8 cellular contexts compared by ENCODE assay signal in the genomic region with DNA sequence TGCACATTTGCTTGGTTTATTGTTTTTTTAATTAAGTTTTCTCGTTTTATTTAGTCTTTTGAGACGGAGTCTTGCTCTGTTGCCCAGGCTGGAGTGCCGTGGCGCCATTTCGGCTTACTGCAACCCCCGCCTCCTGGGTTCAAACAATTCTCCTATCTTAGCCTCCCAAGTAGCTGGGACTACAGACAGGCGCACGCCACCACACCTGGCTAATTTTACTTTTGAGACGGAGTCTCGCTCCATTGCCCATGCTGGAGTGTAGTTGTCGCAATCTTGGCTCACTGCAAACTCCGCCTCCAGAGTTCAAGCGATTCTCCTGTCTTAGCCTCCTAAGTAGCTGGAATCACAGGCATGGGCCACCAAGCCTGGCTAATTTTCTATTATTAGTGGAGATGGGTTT. TPM values are rescaled to one million over a fixed set of nuclear protein-coding genes. Genes with fewer than 3 reads are reported as not detected.
A peak's percentile ranks its signal among the peaks of the same experiment; 100 is the strongest.
DNase-seq lines count a peak whose midpoint lies in the region; ATAC-seq and TF ChIP-seq lines count a peak whose summit lies in the region.

No MANE protein-coding gene starts in this region.

- ATAC-seq in T-helper 17 cell (no peak), foreskin keratinocyte (no peak), HG03432 (IDR thresholded peaks at IDR 0.05; ENCODE audit: unreplicated experiment) (no peak)

- H3K36me3 Mint-ChIP-seq in T-helper 17 cell (ENCODE audit: low read depth): peaks cover 8% of the 10 kb centered on the region

- peak overlapping the region; percentile 86 for H3K27ac ChIP-seq in foreskin keratinocyte

- H3K4me1 Mint-ChIP-seq in T-helper 17 cell: peaks cover 40% of the 10 kb centered on the region

- peaks cover 49% of the 10 kb centered on the region for H3K36me3 ChIP-seq in H7 (replicated peaks; ENCODE audit: control insufficient read depth, insufficient read depth, low read length)

- TF ChIP-seq CTCF in foreskin keratinocyte (conservative IDR thresholded peaks at IDR 0.05): no peak

- peaks cover 5% of the 10 kb centered on the region for H3K27me3 Mint-ChIP-seq in T-helper 17 cell

- H3K4me1 ChIP-seq in foreskin keratinocyte: peaks cover 14% of the 10 kb centered on the region

- DNase-seq in H7 (no peak), T-helper 17 cell (no peak), foreskin keratinocyte (no peak), skeletal muscle cell (ENCODE audit: low read depth) (no peak), NCI-H2171 (lab: John Stamatoyannopoulos, UW) (no peak), superior temporal gyrus (ENCODE audit: extremely low spot score) (no peak)
- no peak for DNase-seq in activated CD8-positive, alpha-beta memory T cell treated with anti-CD3 and anti-CD28 coated beads for 24 hours

- no peaks in the 10 kb centered on the region for H3K9me3 ChIP-seq in T-helper 17 cell (ENCODE audit: control insufficient read depth, low read length, poor library complexity, severe bottlenecking)

- H3K4me3 ChIP-seq in H7 (ENCODE audit: insufficient read depth, low read depth, low read length) (peak overlapping the region; percentile 92), skeletal muscle cell (ENCODE audit: low read depth, low read length) (peak overlapping the region; percentile 71)

- peak overlapping the region; percentile 99 for H3K4me3 Mint-ChIP-seq in T-helper 17 cell

- no peaks in the 10 kb centered on the region for H3K27me3 ChIP-seq in H7 (ENCODE audit: control insufficient read depth, insufficient read depth, low read length)
- no peaks in the 10 kb centered on the region for H3K27me3 ChIP-seq in foreskin keratinocyte

- peak overlapping the region; percentile 100 for H3K27ac Mint-ChIP-seq in T-helper 17 cell

RNA-seq across cellular contexts. Expression of gene RPS9, which starts 1.3 kb away (rescaled TPM):
- total RNA-seq in H7 (2014; rRNA removed; shearing (Covaris generic)): 3,283 and 3,663 TPM in 2 replicates
- total RNA-seq in T-helper 17 cell (1,000 to 10,000 TPM; 1,676 to 1,883 TPM), foreskin keratinocyte (1,345 and 1,415 TPM in 2 replicates)
- polyA plus RNA-seq in foreskin keratinocyte: 2,319 and 2,496 TPM in 2 replicates

RNA-seq across cellular contexts. Expression of gene TSEN34, which starts 10.9 kb away (rescaled TPM):
- 76.9 and 87.8 TPM in 2 replicates for total RNA-seq in H7 (2014; rRNA removed; shearing (Covaris generic))
- total RNA-seq in T-helper 17 cell: 1 to 10 TPM; 8.1 to 8.9 TPM
- total RNA-seq in foreskin keratinocyte: 95.4 and 102 TPM in 2 replicates
- polyA plus RNA-seq in foreskin keratinocyte: 122 and 125 TPM in 2 replicates

RNA-seq across cellular contexts. Expression of gene MBOAT7, which starts 12.6 kb away (rescaled TPM):
- 76.6 and 88.1 TPM in 2 replicates for total RNA-seq in H7 (2014; rRNA removed; shearing (Covaris generic))
- total RNA-seq in T-helper 17 cell (10 to 100 TPM; 18.4 to 24.5 TPM), foreskin keratinocyte (71.4 and 86.0 TPM in 2 replicates)
- polyA plus RNA-seq in foreskin keratinocyte: 89.5 and 92.1 TPM in 2 replicates

RNA-seq across cellular contexts. Expression of gene LILRB3, which starts 20.8 kb away (rescaled TPM):
- total RNA-seq in H7 (2014; rRNA removed; shearing (Covaris generic)): not detected in 2 replicates
- total RNA-seq in T-helper 17 cell (1 to 10 TPM; 5.2 to 6.2 TPM), foreskin keratinocyte (not detected in 2 replicates)
- polyA plus RNA-seq in foreskin keratinocyte: 0.03 TPM in 1 of 2 replicates, not detected in the other

RNA-seq across cellular contexts. Expression of gene TMC4, which starts 29.0 kb away (rescaled TPM):
- 1.9 and 2.8 TPM in 2 replicates for total RNA-seq in H7 (2014; rRNA removed; shearing (Covaris generic))
- total RNA-seq in T-helper 17 cell (1 to 10 TPM; 1.3 to 3.1 TPM), foreskin keratinocyte (7.2 and 13.2 TPM in 2 replicates)
- polyA plus RNA-seq in foreskin keratinocyte: 12.0 and 20.8 TPM in 2 replicates
